In genomic region chr1:116514708-116515525, GRCh38 we compare ENCODE assay signal across 2 cellular contexts.
TF ChIP-seq lines count a peak whose summit lies in the region.

No MANE protein-coding gene starts in this region.

TF ChIP-seq in liver, 16 proteins besides CTCF, POLR2A, EP300 and RAD21 (continued from another document):
- TF ChIP-seq HNF4A (conservative IDR thresholded peaks at IDR 0.05), result no peak
TF ChIP-seq in liver: peak in this region for 0.

TF ChIP-seq in HepG2, 621 proteins besides CTCF, POLR2A, EP300 and RAD21 (continued from another document):
- TF ChIP-seq ZBTB44 (CRISPR knock-in tag; IDR thresholded peaks at IDR 0.05) (no peak), ZNF891 (CRISPR knock-in tag; IDR thresholded peaks at IDR 0.05) (no peak), STAT6 (CRISPR knock-in tag; IDR thresholded peaks at IDR 0.05; ENCODE audit: borderline replicate concordance) (no peak), HMG20A (CRISPR knock-in tag; IDR thresholded peaks at IDR 0.05; ENCODE audit: borderline replicate concordance) (no peak), ZNF614 (CRISPR knock-in tag; IDR thresholded peaks at IDR 0.05; ENCODE audit: borderline replicate concordance) (no peak), BORCS8-MEF2B (CRISPR knock-in tag; IDR thresholded peaks at IDR 0.05) (no peak), ATF2 (CRISPR knock-in tag; IDR thresholded peaks at IDR 0.05) (no peak), ETV5 (CRISPR knock-in tag; IDR thresholded peaks at IDR 0.05; ENCODE audit: borderline replicate concordance) (no peak)
